In the genomic region with DNA sequence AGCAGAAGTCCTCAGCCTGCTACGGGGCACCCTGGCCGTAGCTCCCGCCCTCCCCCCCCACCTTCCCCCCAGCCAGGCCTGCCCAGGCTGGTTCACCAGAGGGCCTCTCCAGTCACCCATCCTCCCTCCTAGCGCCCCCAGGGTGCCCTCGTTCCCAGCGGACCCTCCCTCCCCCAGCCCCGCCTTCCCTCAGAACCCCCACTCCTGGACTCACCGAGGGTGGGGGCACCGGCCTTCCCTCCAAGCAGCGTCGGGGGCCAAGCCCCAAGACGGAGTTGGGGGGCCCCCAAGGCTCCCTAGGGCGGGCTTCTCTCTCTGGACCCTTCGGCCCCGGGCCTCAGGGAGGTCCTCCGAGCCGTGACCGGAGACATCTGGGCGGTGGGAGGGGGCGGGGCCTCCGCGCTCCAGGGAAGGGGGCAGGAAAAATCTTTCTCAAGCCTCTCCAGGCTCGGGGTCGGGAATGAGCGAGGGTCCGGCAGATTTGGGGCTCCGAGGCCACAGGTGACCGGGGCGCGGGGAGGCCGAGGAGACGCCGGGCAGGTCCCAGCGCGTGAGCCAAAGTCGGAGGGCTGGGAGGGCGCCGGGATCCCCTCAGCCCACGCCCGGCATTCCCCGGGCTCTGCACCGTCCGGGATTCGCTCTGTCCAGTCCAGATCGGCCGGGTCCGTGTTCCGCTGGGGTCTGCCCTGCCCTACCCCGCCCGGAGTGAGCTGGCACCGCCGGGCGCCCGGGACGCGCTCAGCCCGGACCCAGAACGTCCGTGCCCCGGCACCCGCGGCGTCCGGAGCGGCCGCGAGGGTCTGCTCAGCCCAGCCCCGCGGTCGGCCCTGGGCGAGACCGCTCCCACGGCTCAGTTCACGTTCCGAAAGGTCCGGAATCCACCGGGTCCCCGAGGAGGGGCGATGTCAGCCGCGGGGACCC, we compare ENCODE assay signal across 1 cellular context.
TF ChIP-seq lines count a peak whose summit lies in the region.

No MANE protein-coding gene starts in this region.

TF ChIP-seq in IMR-90, 13 proteins besides CTCF, POLR2A, EP300 and RAD21 (continued from another document):
- TF ChIP-seq NFE2L2 (IDR thresholded peaks at IDR 0.05; ENCODE audit: low read depth, low read length) (no peak), MAZ (IDR thresholded peaks at IDR 0.05; ENCODE audit: borderline replicate concordance, low read depth, low read length) (no peak), SMC3 (IDR thresholded peaks at IDR 0.05; ENCODE audit: low read depth, low read length) (no peak), CEBPB (IDR thresholded peaks at IDR 0.05; ENCODE audit: low read depth, low read length) (no peak), BHLHE40 (IDR thresholded peaks at IDR 0.05; ENCODE audit: low read depth, low read length) (no peak), MAFK (IDR thresholded peaks at IDR 0.05; ENCODE audit: low read depth, low read length) (no peak)
